8 cellular contexts compared by ENCODE assay signal in the genomic region with DNA sequence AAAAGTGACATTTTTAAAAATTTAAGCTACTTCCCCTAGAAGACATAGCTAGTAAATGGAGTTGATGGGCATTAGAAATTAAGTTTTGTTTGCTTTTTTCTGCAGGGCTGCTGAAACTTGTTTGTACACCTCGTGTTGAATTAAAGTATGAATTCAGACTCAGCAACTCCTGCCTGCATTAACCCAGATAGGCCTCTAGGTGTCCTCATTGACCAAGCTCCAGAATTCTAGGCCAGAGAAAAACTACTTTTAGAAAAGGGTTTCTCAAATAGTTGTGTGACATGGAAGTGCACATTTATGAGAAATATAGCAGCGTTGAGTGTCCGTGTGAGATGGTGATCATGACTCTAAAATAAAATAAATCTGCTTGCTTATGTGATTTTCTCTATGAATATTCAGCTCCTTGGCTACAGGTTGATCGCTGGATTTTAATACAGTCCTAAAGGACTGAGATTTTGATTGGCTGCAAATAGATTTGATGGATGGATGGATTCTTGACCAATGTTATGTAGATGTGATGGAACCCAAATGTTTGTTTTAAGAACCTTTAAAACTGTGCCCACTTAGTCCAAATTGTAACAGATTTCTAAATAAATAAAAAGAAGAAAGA. TPM values are rescaled to one million over a fixed set of nuclear protein-coding genes. Genes with fewer than 3 reads are reported as not detected.
A peak's percentile ranks its signal among the peaks of the same experiment; 100 is the strongest.
DNase-seq lines count a peak whose midpoint lies in the region; ATAC-seq and TF ChIP-seq lines count a peak whose summit lies in the region.

No MANE protein-coding gene starts in this region.

- ATAC-seq in HG03175 (IDR thresholded peaks at IDR 0.05; ENCODE audit: unreplicated experiment) (peak; percentile 65), HG02623 (IDR thresholded peaks at IDR 0.05; ENCODE audit: unreplicated experiment) (no peak)

- no peak overlapping the region for H3K4me3 Mint-ChIP-seq in activated T-cell treated with anti-CD3 and anti-CD28 coated beads, Interleukin-2, amount 50 U/mL, for 24 hours
- H3K4me3 Mint-ChIP-seq in brain = no peak overlapping the region

- no peaks in the 10 kb centered on the region for H3K27me3 ChIP-seq in Peyer's patch

- peaks cover 15% of the 10 kb centered on the region for H3K4me1 Mint-ChIP-seq in activated T-cell treated with anti-CD3 and anti-CD28 coated beads, Interleukin-2, amount 50 U/mL, for 24 hours (ENCODE audit: low read depth)
- peaks cover 5% of the 10 kb centered on the region for H3K4me1 Mint-ChIP-seq in brain

- H3K9me3 Mint-ChIP-seq in activated T-cell treated with anti-CD3 and anti-CD28 coated beads, Interleukin-2, amount 50 U/mL, for 24 hours = no peaks in the 10 kb centered on the region
- no peaks in the 10 kb centered on the region for H3K9me3 Mint-ChIP-seq in brain

- H3K9me3 ChIP-seq in Peyer's patch = no peaks in the 10 kb centered on the region

- H3K36me3 ChIP-seq in Peyer's patch = no peaks in the 10 kb centered on the region

- TF ChIP-seq CTCF in Peyer's patch (IDR thresholded peaks at IDR 0.05) = peak; percentile 63 to 99 (median 94)
- peak; percentile 97 to 98 for TF ChIP-seq CTCF in brain (conservative IDR thresholded peaks at IDR 0.05)

- no peaks in the 10 kb centered on the region for H3K27me3 Mint-ChIP-seq in activated T-cell treated with anti-CD3 and anti-CD28 coated beads, Interleukin-2, amount 50 U/mL, for 24 hours
- no peaks in the 10 kb centered on the region for H3K27me3 Mint-ChIP-seq in brain

- no peaks in the 10 kb centered on the region for H3K36me3 Mint-ChIP-seq in activated T-cell treated with anti-CD3 and anti-CD28 coated beads, Interleukin-2, amount 50 U/mL, for 24 hours (ENCODE audit: low read depth)
- no peaks in the 10 kb centered on the region for H3K36me3 Mint-ChIP-seq in brain

- no peak for TF ChIP-seq POLR2A in Peyer's patch (IDR thresholded peaks at IDR 0.05)

- H3K4me1 ChIP-seq in Peyer's patch = no peaks in the 10 kb centered on the region

- DNase-seq in activated T-cell treated with anti-CD3 and anti-CD28 coated beads for 4 hours (peak; percentile 21), Peyer's patch (peak in 1 of 3 donors; percentile 59), inferior parietal cortex (ENCODE audit: extremely low spot score) (peak; percentile 88)
- DNase-seq in activated T-cell treated with anti-CD3 and anti-CD28 coated beads, Interleukin-2, amount 50 U/mL, for 24 hours = no peak
- DNase-seq in stimulated activated CD4-positive, alpha-beta T cell treated with anti-CD3 and anti-CD28 coated beads, Interleukin-4, amount 100 ng/mL, for 24 hours = peak; percentile 47

- no peak overlapping the region for H3K4me3 ChIP-seq in Peyer's patch

- H3K27ac Mint-ChIP-seq in activated T-cell treated with anti-CD3 and anti-CD28 coated beads, Interleukin-2, amount 50 U/mL, for 24 hours = no peak overlapping the region
- peak overlapping the region in 1 of 5 experiments; percentile 11 for H3K27ac Mint-ChIP-seq in brain

- H3K27ac ChIP-seq in Peyer's patch = no peak overlapping the region

RNA-seq across cellular contexts. Expression of gene LMOD3, which starts 39.3 kb away (rescaled TPM):
- not detected for total RNA-seq in Peyer's patch
- polyA plus RNA-seq in brain (ENCODE audit: insufficient read depth, low read depth, low replicate concordance) = 0.15 TPM
